Comparison of ENCODE assay signal across 8 cellular contexts in the genomic region with DNA sequence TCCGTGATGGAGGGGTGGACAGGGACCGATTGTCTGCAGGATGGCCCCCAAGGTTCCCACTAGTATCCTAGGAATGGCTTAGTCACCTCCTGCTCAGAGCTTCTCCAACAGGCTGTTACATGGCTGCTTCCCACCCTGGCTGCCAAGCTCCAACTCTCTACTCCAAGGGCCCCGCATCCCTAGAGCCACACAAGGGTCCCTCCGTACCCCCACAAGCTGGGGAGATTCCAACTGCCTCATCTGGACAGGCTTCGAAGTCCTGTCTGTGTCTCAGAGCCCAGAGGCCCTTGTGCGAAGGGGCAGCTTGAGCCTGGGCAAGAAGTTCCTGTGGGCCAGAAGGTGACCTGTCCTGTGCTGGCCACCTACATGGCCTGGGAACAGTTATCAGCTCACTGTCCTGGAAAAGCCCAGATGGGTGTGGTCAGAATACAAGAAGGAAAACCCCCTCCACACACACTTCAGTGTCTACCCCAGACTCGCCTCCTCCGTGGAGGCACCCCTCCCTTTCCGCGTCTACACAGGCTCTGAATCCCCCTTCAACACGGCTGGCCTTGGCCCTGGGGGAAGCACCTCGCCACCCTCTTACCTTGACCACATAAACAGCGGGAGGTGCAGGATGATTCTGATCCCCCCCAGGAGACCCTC. TPM values are rescaled to one million over a fixed set of nuclear protein-coding genes. Genes with fewer than 3 reads are reported as not detected.
DNase-seq lines count a peak whose midpoint lies in the region; TF ChIP-seq lines count a peak whose summit lies in the region.

No MANE protein-coding gene starts in this region.

- H3K27me3 ChIP-seq in GM06990 (replicated peaks; ENCODE audit: control insufficient read depth, insufficient read depth, low read length) (no peaks in the 10 kb centered on the region), muscle layer of colon (ENCODE audit: control insufficient read depth in 1 of 2, insufficient read depth in 2 of 2, low read length in 2 of 2) (no peaks in the 10 kb centered on the region)

- H3K4me1 ChIP-seq in muscle layer of colon (ENCODE audit: insufficient read depth, low read length) = peaks cover 22% of the 10 kb centered on the region

- peak overlapping the region; percentile 68 for H3K9ac ChIP-seq in muscle layer of colon (ENCODE audit: low read length)

- DNase-seq in GM06990 (ENCODE audit: extremely low read depth, insufficient read length) = no peak
- peak; percentile 25 for DNase-seq in LHCN-M2 (ENCODE audit: low read depth)
- no peak for DNase-seq in choroid plexus epithelial cell (ENCODE audit: low read depth)
- DNase-seq in UCSD-AML1 (lab: John Stamatoyannopoulos, UW; ENCODE audit: unreplicated experiment) = no peak
- no peak for DNase-seq in activated gamma-delta T cell (lab: John Stamatoyannopoulos, UW)
- DNase-seq in NCI-H146 treated with DMSO at 0.1 percent for 48 hours (lab: John Stamatoyannopoulos, UW; ENCODE audit: unreplicated experiment) = no peak
- DNase-seq in activated CD4-positive, alpha-beta T cell treated with anti-CD3 and anti-CD28 coated beads for 4 hours = no peak

- H3K36me3 ChIP-seq in GM06990 (ENCODE audit: control insufficient read depth, insufficient read depth, low read length) = no peaks in the 10 kb centered on the region; the same call in 1 of the 2 replicates
- peaks cover 9% of the 10 kb centered on the region for H3K36me3 ChIP-seq in muscle layer of colon (ENCODE audit: insufficient read depth, low read length)

- H3K27ac ChIP-seq in muscle layer of colon (ENCODE audit: low read depth, low read length) = peak overlapping the region; percentile 69

- TF ChIP-seq CTCF in GM06990 (IDR thresholded peaks at IDR 0.05; ENCODE audit: insufficient read depth, low read length, poor library complexity, severe bottlenecking) (no peak), choroid plexus epithelial cell (conservative IDR thresholded peaks at IDR 0.05; ENCODE audit: low read depth, low read length) (no peak)

- H3K4me3 ChIP-seq in GM06990 (replicated peaks; ENCODE audit: low read depth, low read length) (peak overlapping the region; percentile 93), choroid plexus epithelial cell (ENCODE audit: low read depth, low read length) (peak overlapping the region; percentile 100), muscle layer of colon (ENCODE audit: low read depth in 1 of 2, low read length in 2 of 2) (peak overlapping the region; percentile 89 to 95)

- H3K9me3 ChIP-seq in muscle layer of colon (ENCODE audit: low read length) = no peaks in the 10 kb centered on the region

RNA-seq across cellular contexts. Expression of gene MEAK7, which starts 0.6 kb away (rescaled TPM):
- total RNA-seq in LHCN-M2 (2014; rRNA removed) = 15.3 and 17.2 TPM in 2 replicates
- polyA plus RNA-seq in LHCN-M2 (2012) = 26.7 TPM
